Comparison of ENCODE assay signal across 33 cellular contexts in genomic region chr1:55232448-55233148, GRCh38.
"Had no signal": no experiment of that assay in that cellular context is flagged by ENCODE, and none has a peak within 500 bp of the region (broad histone marks: within the 10 kb centered on the region; RNA-seq: fewer than 3 reads in every experiment).

No MANE protein-coding gene starts in this region.

- H3K27ac ChIP-seq: ascending aorta, cardiac muscle cell, colonic mucosa, heart left ventricle, left lung, lower lobe of right lung, parathyroid adenoma, psoas muscle, stomach, thyroid gland, upper lobe of right lung, VCaP had no signal

- ATAC-seq: heart left ventricle, left lung, lower lobe of right lung, psoas muscle, upper lobe of right lung had no signal

- H3K4me3 ChIP-seq: ascending aorta, cardiac muscle cell, colonic mucosa, heart left ventricle, left lung, lower lobe of right lung, psoas muscle, smooth muscle cell, stomach, thyroid gland, upper lobe of right lung had no signal

- H3K9me3 Mint-ChIP-seq: activated naive CD8-positive, alpha-beta T cell treated with anti-CD3 and anti-CD28 coated beads, Interleukin-2, amount 10 ng/mL, durations not matched to agents 7 days and 5 days; stimulated activated naive B cell treated with anti-CD40 and anti-IgM and Interleukin-4, amounts not matched to agents 10 μg/mL and 1 μg/mL and 100 μg/mL, for 72 hours had no signal

- H3K9me3 ChIP-seq: ascending aorta, colonic mucosa, thyroid gland, upper lobe of right lung had no signal

- H3K4me2 ChIP-seq: smooth muscle cell had no signal

- H3K4me1 ChIP-seq: ascending aorta, colonic mucosa, left lung, lower lobe of right lung, parathyroid adenoma, thyroid gland, upper lobe of right lung had no signal

- H3K27me3 Mint-ChIP-seq: brain had no signal

- FAIRE-seq: endothelial cell of umbilical vein had no signal

- H3K27me3 ChIP-seq: ascending aorta, cardiac muscle cell, colonic mucosa, heart left ventricle, left lung, stomach, thyroid gland, upper lobe of right lung had no signal

- H2AFZ ChIP-seq: parathyroid adenoma had no signal

- H3K36me3 Mint-ChIP-seq: activated naive CD8-positive, alpha-beta T cell treated with anti-CD3 and anti-CD28 coated beads, Interleukin-2, amount 10 ng/mL, durations not matched to agents 7 days and 5 days; brain; mesothelial cell of epicardium; naive B cell; stimulated activated naive B cell treated with anti-CD40 and anti-IgM and Interleukin-4, amounts not matched to agents 10 μg/mL and 1 μg/mL and 100 μg/mL, for 72 hours had no signal

- DNase-seq: activated CD4-positive, alpha-beta T cell treated with anti-CD3 and anti-CD28 coated beads for 4 hours; activated CD4-positive, alpha-beta T cell treated with anti-CD3 and anti-CD28 coated beads, Interleukin-2, amount 50 U/mL, for 48 hours; activated CD8-positive, alpha-beta memory T cell treated with anti-CD3 and anti-CD28 coated beads for 24 hours; activated effector memory CD4-positive, alpha-beta T cell treated with anti-CD3 and anti-CD28 coated beads, Interleukin-2, amount 50 U/mL, for 16 hours; activated naive CD4-positive, alpha-beta T cell treated with anti-CD3 and anti-CD28 coated beads, Interleukin-2, amount 10 ng/mL, durations not matched to agents 7 days and 5 days; activated naive CD8-positive, alpha-beta T cell treated with anti-CD3 and anti-CD28 coated beads, Interleukin-2, amount 10 ng/mL, durations not matched to agents 7 days and 5 days; cerebellar nuclear complex; colonic mucosa; effector memory CD4-positive, alpha-beta T cell; heart left ventricle; left lung; lower lobe of right lung; naive B cell; nucleus accumbens; psoas muscle; stimulated activated CD4-positive, alpha-beta T cell treated with anti-CD3 and anti-CD28 coated beads, Interleukin-1b, Interleukin-23, amount 100 ng/mL, for 48 hours; stimulated activated CD4-positive, alpha-beta T cell treated with anti-CD3 and anti-CD28 coated beads, Interleukin-4, amount 100 ng/mL, for 4 hours; stimulated activated CD8-positive, alpha-beta memory T cell treated with anti-CD3 and anti-CD28 coated beads, Interleukin-4, amount 100 ng/mL, for 48 hours; stimulated activated naive B cell treated with anti-CD40 and anti-IgM and Interleukin-4, amounts not matched to agents 10 μg/mL and 1 μg/mL and 100 μg/mL, for 72 hours; stomach; T-helper 1 cell; thyroid gland; upper lobe of right lung had no signal

- H3K9ac ChIP-seq: parathyroid adenoma had no signal

- H3K36me3 ChIP-seq: ascending aorta, cardiac muscle cell, colonic mucosa, heart left ventricle, left lung, lower lobe of right lung, stomach, thyroid gland, upper lobe of right lung had no signal

- H3K79me2 ChIP-seq: parathyroid adenoma had no signal

- H3K4me3 Mint-ChIP-seq: activated naive CD4-positive, alpha-beta T cell treated with anti-CD3 and anti-CD28 coated beads, Interleukin-2, amount 10 ng/mL, durations not matched to agents 7 days and 5 days; activated naive CD8-positive, alpha-beta T cell treated with anti-CD3 and anti-CD28 coated beads, Interleukin-2, amount 10 ng/mL, durations not matched to agents 7 days and 5 days; activated T-helper 1 cell treated with anti-CD3 and anti-CD28 coated beads, Interleukin-12 subunit alpha, Interleukin-12 subunit beta, Interleukin-2, Interleukin-4 antibody, amounts not matched to agents 30 ng/mL and 10 ng/mL and 1 ng/mL, durations not matched to agents 14 hours and 24 hours and 36 hours; brain; mesothelial cell of epicardium; naive B cell; stimulated activated naive B cell treated with anti-CD40 and anti-IgM and Interleukin-4, amounts not matched to agents 10 μg/mL and 1 μg/mL and 100 μg/mL, for 72 hours; T-helper 2 cell treated with Interferon-gamma antibody and Interleukin-4, amounts not matched to agents 5 μg/mL and 100 μg/mL, for 36 hours had no signal

- H3K4me1 Mint-ChIP-seq: activated naive CD4-positive, alpha-beta T cell treated with anti-CD3 and anti-CD28 coated beads, Interleukin-2, amount 10 ng/mL, durations not matched to agents 7 days and 5 days had no signal

- H3K27ac Mint-ChIP-seq: activated naive CD4-positive, alpha-beta T cell treated with anti-CD3 and anti-CD28 coated beads, Interleukin-2, amount 10 ng/mL, durations not matched to agents 7 days and 5 days; activated T-helper 1 cell treated with anti-CD3 and anti-CD28 coated beads, Interleukin-12 subunit alpha, Interleukin-12 subunit beta, Interleukin-2, Interleukin-4 antibody, amounts not matched to agents 30 ng/mL and 10 ng/mL and 1 ng/mL, durations not matched to agents 14 hours and 24 hours and 36 hours; brain; mesothelial cell of epicardium; T-helper 2 cell treated with Interferon-gamma antibody and Interleukin-4, amounts not matched to agents 5 μg/mL and 100 μg/mL, for 36 hours had no signal
